20 cellular contexts compared by ENCODE assay signal in genomic region chr5:9714187-9714586, GRCh38.
DNase-seq lines count a peak whose midpoint lies in the region; ATAC-seq and TF ChIP-seq lines count a peak whose summit lies in the region.
"Had no signal": no experiment of that assay in that cellular context is flagged by ENCODE, and none has a peak within 500 bp of the region (broad histone marks: within the 10 kb centered on the region; RNA-seq: fewer than 3 reads in every experiment).

No MANE protein-coding gene starts in this region.

- no peak overlapping the region for H3K4me2 ChIP-seq in GM23338

- H3K4me3 ChIP-seq in GM23338, result no peak overlapping the region
- H3K4me3 ChIP-seq: BLaER1 treated with 17β-estradiol and CSF1 and Interleukin-3, amounts not matched to agents 10 nM and 100 nM had no signal

- H3K36me3 ChIP-seq in GM23338 (ENCODE audit: insufficient read depth), result no peaks in the 10 kb centered on the region
- H3K36me3 ChIP-seq: BLaER1 treated with 17β-estradiol and CSF1 and Interleukin-3, amounts not matched to agents 10 nM and 100 nM had no signal

- 0 out of 2 replicates have a peak overlapping the region, but pooled peaks have one; percentile 38 for H2AFZ ChIP-seq in GM23338

- H3F3A ChIP-seq in GM23338 (replicated peaks; ENCODE audit: low read depth), result no peaks in the 10 kb centered on the region

- no peak overlapping the region for H3K27ac ChIP-seq in GM23338 (ENCODE audit: low read depth)
- H3K27ac ChIP-seq: 22Rv1; BLaER1 treated with 17β-estradiol and CSF1 and Interleukin-3, amounts not matched to agents 10 nM and 100 nM had no signal

- no peak overlapping the region for H3K4me3 Mint-ChIP-seq in GM23338
- H3K4me3 Mint-ChIP-seq in natural killer cell treated with Interleukin-12 subunit alpha and Interleukin-12 subunit beta and Interleukin-15 and Interleukin-18, amount 100 ng/mL, for 72 hours, result no peak overlapping the region
- H3K4me3 Mint-ChIP-seq: IgD-negative memory B cell had no signal

- 0 out of 2 replicates have a peak, but pooled peaks cover 8% of the 10 kb centered on the region for H3K9me2 ChIP-seq in GM23338 (ENCODE audit: insufficient read depth)

- no peaks in the 10 kb centered on the region for H3K79me2 ChIP-seq in GM23338 (replicated peaks; ENCODE audit: insufficient read depth)

- no peak overlapping the region for H3K27ac Mint-ChIP-seq in GM23338
- no peak overlapping the region for H3K27ac Mint-ChIP-seq in natural killer cell treated with Interleukin-12 subunit alpha and Interleukin-12 subunit beta and Interleukin-15 and Interleukin-18, amount 100 ng/mL, for 72 hours
- H3K27ac Mint-ChIP-seq: IgD-negative memory B cell had no signal

- H4K20me1 ChIP-seq in GM23338 (replicated peaks; ENCODE audit: insufficient read depth), result no peaks in the 10 kb centered on the region
- H4K20me1 ChIP-seq: BLaER1 treated with 17β-estradiol and CSF1 and Interleukin-3, amounts not matched to agents 10 nM and 100 nM had no signal

- H3K27me3 Mint-ChIP-seq in GM23338 (ENCODE audit: insufficient read depth, low read depth, poor library complexity), result no peaks in the 10 kb centered on the region
- H3K27me3 Mint-ChIP-seq in natural killer cell treated with Interleukin-12 subunit alpha and Interleukin-12 subunit beta and Interleukin-15 and Interleukin-18, amount 100 ng/mL, for 72 hours, result no peaks in the 10 kb centered on the region
- H3K27me3 Mint-ChIP-seq: IgD-negative memory B cell had no signal

- DNase-seq in AG08395 (ENCODE audit: low spot score) (peak; percentile 39), GM23338 (ENCODE audit: low spot score) (no peak), islet precursor cell (peak; percentile 61), NCI-H2171 treated with DMSO at 0.1 percent for 48 hours (lab: John Stamatoyannopoulos, UW) (no peak), LoVo (ENCODE audit: low spot score) (no peak), occipital lobe (lab: John Stamatoyannopoulos, UW) (no peak)
- no peak for DNase-seq in natural killer cell treated with Interleukin-12 subunit alpha and Interleukin-12 subunit beta and Interleukin-15 and Interleukin-18, amount 100 ng/mL, for 72 hours (ENCODE audit: low spot score)
- DNase-seq: DND-41; GOT3; Kasumi-1; NCI-H1105 treated with DMSO at 0.1 percent for 48 hours; NCI-H187; NCI-H446 treated with DMSO at 0.1 percent for 48 hours; NK-92 treated with Interleukin-12 subunit alpha and Interleukin-12 subunit beta, amount 100 ng/mL, for 24 hours; RPMI8226; SIG-M5 had no signal

- H3K9me3 Mint-ChIP-seq in GM23338, result no peaks in the 10 kb centered on the region
- peaks cover 15% of the 10 kb centered on the region for H3K9me3 Mint-ChIP-seq in natural killer cell treated with Interleukin-12 subunit alpha and Interleukin-12 subunit beta and Interleukin-15 and Interleukin-18, amount 100 ng/mL, for 72 hours

- 0 out of 3 replicates have a peak, but pooled peaks cover 2% of the 10 kb centered on the region for H3K4me1 Mint-ChIP-seq in GM23338
- H3K4me1 Mint-ChIP-seq in natural killer cell treated with Interleukin-12 subunit alpha and Interleukin-12 subunit beta and Interleukin-15 and Interleukin-18, amount 100 ng/mL, for 72 hours (ENCODE audit: low read depth in 2 of 2), result no peaks in the 10 kb centered on the region
- H3K4me1 Mint-ChIP-seq: IgD-negative memory B cell had no signal

- no peaks in the 10 kb centered on the region for H3K27me3 ChIP-seq in GM23338 (ENCODE audit: insufficient read depth)
- H3K27me3 ChIP-seq: BLaER1 treated with 17β-estradiol and CSF1 and Interleukin-3, amounts not matched to agents 10 nM and 100 nM had no signal

- ATAC-seq in GM23338, result no peak
- peak; percentile 41; the same call in 1 of the 3 replicates for ATAC-seq in SK-N-SH treated with all-trans-retinoic acid at 6 μM for 48 hours
- ATAC-seq in natural killer cell treated with Interleukin-12 subunit alpha and Interleukin-12 subunit beta and Interleukin-15 and Interleukin-18, amount 100 ng/mL, for 72 hours, result no peak

- H3K4me1 ChIP-seq in GM23338 (ENCODE audit: insufficient read depth), result no peaks in the 10 kb centered on the region

- H3K36me3 Mint-ChIP-seq in GM23338 (ENCODE audit: low read depth), result no peaks in the 10 kb centered on the region
- peaks cover 5% of the 10 kb centered on the region for H3K36me3 Mint-ChIP-seq in natural killer cell treated with Interleukin-12 subunit alpha and Interleukin-12 subunit beta and Interleukin-15 and Interleukin-18, amount 100 ng/mL, for 72 hours

- no peak for TF ChIP-seq CTCF in GM23338 (conservative IDR thresholded peaks at IDR 0.05; ENCODE audit: low read depth in 2 of 2)

TF ChIP-seq in GM23338, 12 proteins besides CTCF, POLR2A, EP300 and RAD21 (continues in another document):
- TF ChIP-seq ETS1 (IDR thresholded peaks at IDR 0.05), result no peak

TF ChIP-seq in SK-N-SH treated with all-trans-retinoic acid at 6 μM for 48 hours, 23 proteins besides CTCF, POLR2A, EP300 and RAD21 (continues in another document):
- TF ChIP-seq CSRNP3 (CRISPR knock-in tag; IDR thresholded peaks at IDR 0.05), result no peak
- TF ChIP-seq ZNF70 (CRISPR knock-in tag; IDR thresholded peaks at IDR 0.05), result 0 out of 2 replicates have a peak, but pooled peaks have one; percentile 5
- no peak for TF ChIP-seq OSR1 (CRISPR knock-in tag; IDR thresholded peaks at IDR 0.05)
- TF ChIP-seq ZNF8 (CRISPR knock-in tag; IDR thresholded peaks at IDR 0.05), result peak; percentile 39; the same call in 1 of the 2 replicates
- no peak for TF ChIP-seq BACH2 (CRISPR knock-in tag; IDR thresholded peaks at IDR 0.05; ENCODE audit: borderline replicate concordance)
- TF ChIP-seq CREB5 (CRISPR knock-in tag; IDR thresholded peaks at IDR 0.05; ENCODE audit: low read depth), result no peak
- TF ChIP-seq ISL1 (CRISPR knock-in tag; IDR thresholded peaks at IDR 0.05), result 0 out of 2 replicates have a peak, but pooled peaks have one; percentile 9
- 0 out of 2 replicates have a peak, but pooled peaks have one; percentile 34 for TF ChIP-seq GLIS3 (CRISPR knock-in tag; IDR thresholded peaks at IDR 0.05)
- TF ChIP-seq TSHZ2 (CRISPR knock-in tag; IDR thresholded peaks at IDR 0.05), result peak; percentile 93
- TF ChIP-seq RARB (CRISPR knock-in tag; IDR thresholded peaks at IDR 0.05), result no peak
- TF ChIP-seq SNAI2 (CRISPR knock-in tag; IDR thresholded peaks at IDR 0.05), result no peak
- no peak for TF ChIP-seq CSDC2 (CRISPR knock-in tag; IDR thresholded peaks at IDR 0.05)
- no peak for TF ChIP-seq ZFP30 (CRISPR knock-in tag; IDR thresholded peaks at IDR 0.05)

Comparison
In these comparisons a context has a peak if more than half of its experiments do, and no peak if none do; other contexts are left out.
1. DNase-seq: peak in AG08395 (single experiment) and islet precursor cell (single experiment); none in GM23338 (single experiment), NCI-H2171 treated with DMSO at 0.1 percent for 48 hours (single experiment), LoVo (single experiment), natural killer cell treated with Interleukin-12 subunit alpha and Interleukin-12 subunit beta and Interleukin-15 and Interleukin-18, amount 100 ng/mL, for 72 hours (single experiment) and occipital lobe (single experiment).